8 cellular contexts compared by ENCODE assay signal in the genomic region with DNA sequence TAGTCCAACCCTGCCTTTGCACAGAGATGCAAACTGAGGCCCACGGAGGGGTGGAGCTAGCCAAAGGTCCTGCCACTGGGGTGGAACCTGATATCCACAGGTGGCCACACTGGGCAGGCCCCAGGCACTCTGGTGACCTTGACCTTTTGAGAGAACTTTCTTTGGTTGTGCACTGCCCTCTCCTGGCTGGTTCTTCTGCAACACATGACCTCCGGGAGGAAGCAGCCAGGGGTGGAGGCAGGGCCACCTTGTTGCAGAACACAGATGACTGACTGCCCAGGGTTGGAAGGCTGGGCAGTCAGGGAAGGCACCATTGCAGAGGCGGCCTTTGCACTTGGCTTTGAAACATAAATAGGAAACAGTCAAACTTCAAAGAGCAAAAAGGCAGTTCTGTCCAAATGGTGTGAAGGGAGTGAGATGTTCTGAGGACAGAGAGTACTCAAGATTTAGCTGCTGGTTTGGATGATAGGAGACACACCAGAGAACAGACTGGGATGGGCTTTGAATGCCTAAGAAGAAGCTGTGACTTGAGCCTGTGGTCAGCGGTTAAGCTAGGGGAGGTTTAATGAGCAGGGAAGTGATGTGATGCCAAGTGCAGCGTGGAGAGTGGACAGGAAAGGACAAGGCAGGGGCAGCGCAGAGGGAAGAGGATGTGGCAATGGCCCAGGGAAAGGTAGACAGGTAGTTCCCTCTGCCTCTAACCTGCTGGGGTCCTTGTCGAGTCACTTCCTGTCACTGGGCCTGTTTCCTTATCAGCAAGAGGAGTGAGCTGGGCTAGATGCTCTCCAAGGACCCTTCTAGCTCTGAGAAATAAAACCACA. TPM values are rescaled to one million over a fixed set of nuclear protein-coding genes. Genes with fewer than 3 reads are reported as not detected.
A peak's percentile ranks its signal among the peaks of the same experiment; 100 is the strongest.
DNase-seq lines count a peak whose midpoint lies in the region; ATAC-seq and TF ChIP-seq lines count a peak whose summit lies in the region.

No MANE protein-coding gene starts in this region.

- TF ChIP-seq CTCF in heart left ventricle (IDR thresholded peaks at IDR 0.05) (peak; percentile 31 to 74 (median 55)), progenitor cell of endocrine pancreas (IDR thresholded peaks at IDR 0.05; ENCODE audit: unreplicated experiment) (peak; percentile 70)

- H3K9ac ChIP-seq in adipocyte (ENCODE audit: low read length), result no peak overlapping the region

- H3K4me1 ChIP-seq in adipocyte (ENCODE audit: control insufficient read depth, insufficient read depth, low read length) (no peaks in the 10 kb centered on the region), heart left ventricle (peaks cover 0 to 21% (median 0%) of the 10 kb centered on the region in 12 donors)

- H3K36me3 Mint-ChIP-seq in progenitor cell of endocrine pancreas (ENCODE audit: insufficient read depth), result no peaks in the 10 kb centered on the region

- DNase-seq in DMS53 treated with DMSO at 0.1 percent for 48 hours (lab: John Stamatoyannopoulos, UW; ENCODE audit: unreplicated experiment) (peak; percentile 62), SHP77 treated with DMSO at 0.1 percent for 48 hours (lab: John Stamatoyannopoulos, UW) (peak; percentile 14), adipocyte (ENCODE audit: low read depth) (peak; percentile 74), heart left ventricle (peak; percentile 67 to 79 (median 77)), progenitor cell of endocrine pancreas (ENCODE audit: low spot score, unreplicated experiment) (peak; percentile 55)

- peak overlapping the region; percentile 11 for H3K27ac Mint-ChIP-seq in progenitor cell of endocrine pancreas

- H3K4me1 Mint-ChIP-seq in progenitor cell of endocrine pancreas (ENCODE audit: low read depth), result peaks cover 8% of the 10 kb centered on the region

- H3K9me3 ChIP-seq in adipocyte (ENCODE audit: control insufficient read depth, low read length) (no peaks in the 10 kb centered on the region), heart left ventricle (no peaks in the 10 kb centered on the region)

- H3K9me3 Mint-ChIP-seq in progenitor cell of endocrine pancreas (ENCODE audit: low read depth), result no peaks in the 10 kb centered on the region

- no peak for TF ChIP-seq POLR2A in heart left ventricle (IDR thresholded peaks at IDR 0.05)

- H3K36me3 ChIP-seq in adipocyte (ENCODE audit: control insufficient read depth, insufficient read depth, low read length, severe bottlenecking) (no peaks in the 10 kb centered on the region), heart left ventricle (no peaks in the 10 kb centered on the region)

- WGBS in heart left ventricle, 4 donors, result 43 to 56% (median 49%) methylated on average over 7 of the region's 7 CpGs

- H3K27ac ChIP-seq in heart left ventricle, result no peak overlapping the region

- H3K27me3 ChIP-seq in adipocyte (replicated peaks; ENCODE audit: control insufficient read depth, insufficient read depth, low read length) (no peaks in the 10 kb centered on the region), heart left ventricle (no peaks in the 10 kb centered on the region)

- intact Hi-C loops in heart left ventricle (cut with DNase I), result loop anchor here in 7 of 10 donors (5.0 to 10.0 kb wide), 7 partner anchors 78 to 326 kb away; partner anchors contain the start of gene CDX1 (in 1 of the 7)

- H3K4me3 ChIP-seq in adipocyte (ENCODE audit: low read length), result no peak overlapping the region
- H3K4me3 ChIP-seq in heart left ventricle, result no peak overlapping the region

- H3K4me3 Mint-ChIP-seq in progenitor cell of endocrine pancreas (ENCODE audit: low read depth), result no peak overlapping the region

- H3K27me3 Mint-ChIP-seq in progenitor cell of endocrine pancreas, result peaks cover 11% of the 10 kb centered on the region

- peak; percentile 82 for ATAC-seq in GM19467 (IDR thresholded peaks at IDR 0.05; ENCODE audit: unreplicated experiment)
- ATAC-seq in HG03521 (IDR thresholded peaks at IDR 0.05; ENCODE audit: unreplicated experiment), result peak; percentile 85
- peak; percentile 83 to 93 (median 92) for ATAC-seq in heart left ventricle
- no peak for ATAC-seq in HG03097 (IDR thresholded peaks at IDR 0.05; ENCODE audit: low FRiP score, unreplicated experiment)

RNA-seq across cellular contexts. Expression of gene TCOF1, which starts 6.8 kb away (rescaled TPM):
- total RNA-seq in heart left ventricle (10 to 100 TPM; 12.6 to 29.9 (median 16.0) TPM), progenitor cell of endocrine pancreas (58.9 and 66.7 TPM in 2 replicates)
- 10 to 100 TPM; 11.9 to 18.8 TPM for polyA plus RNA-seq in heart left ventricle

RNA-seq across cellular contexts. Expression of gene ARSI, which starts 48.0 kb away (rescaled TPM):
- total RNA-seq in heart left ventricle (under 1 TPM in 7 of 9 donors, not detected in 2; 0.12 to 0.95 (median 0.35) TPM), progenitor cell of endocrine pancreas (0.24 TPM in 1 of 2 replicates, not detected in the other)
- under 1 TPM in 1 of 2 donors, not detected in 1; 0.68 TPM for polyA plus RNA-seq in heart left ventricle

Comparison
In these comparisons a context has a peak if more than half of its experiments do, and no peak if none do; other contexts are left out.
1. DNase-seq: peak in every context shown above with its lines; median percentile 77 in heart left ventricle; 74 in adipocyte; 62 in DMS53 treated with DMSO at 0.1 percent for 48 hours; 55 in progenitor cell of endocrine pancreas; 14 in SHP77 treated with DMSO at 0.1 percent for 48 hours.